Comparison of ENCODE assay signal across 1 cellular context in genomic region chr20:63777614-63778013, GRCh38.
TF ChIP-seq lines count a peak whose summit lies in the region.

No MANE protein-coding gene starts in this region.

TF ChIP-seq in HepG2, 621 proteins besides CTCF, POLR2A, EP300 and RAD21:
- TF ChIP-seq ZMYM3 (CRISPR knock-in tag; IDR thresholded peaks at IDR 0.05) = peak; percentile 57; the same call in 1 of the 2 replicates
- 0 out of 2 replicates have a peak, but pooled peaks have one; percentile 27 for TF ChIP-seq HOXD1 (CRISPR knock-in tag; IDR thresholded peaks at IDR 0.05)
- TF ChIP-seq MAFK (conservative IDR thresholded peaks at IDR 0.05 in 1 of 2, IDR thresholded peaks at IDR 0.05 in 1 of 2; ENCODE audit: low read length in 2 of 2) = peak; percentile 46 to 61; a peak in 3 of 4 replicates
- no peak for TF ChIP-seq LCORL (IDR thresholded peaks at IDR 0.05)
- no peak for TF ChIP-seq LCORL (CRISPR knock-in tag; IDR thresholded peaks at IDR 0.05)
